In the genomic region with DNA sequence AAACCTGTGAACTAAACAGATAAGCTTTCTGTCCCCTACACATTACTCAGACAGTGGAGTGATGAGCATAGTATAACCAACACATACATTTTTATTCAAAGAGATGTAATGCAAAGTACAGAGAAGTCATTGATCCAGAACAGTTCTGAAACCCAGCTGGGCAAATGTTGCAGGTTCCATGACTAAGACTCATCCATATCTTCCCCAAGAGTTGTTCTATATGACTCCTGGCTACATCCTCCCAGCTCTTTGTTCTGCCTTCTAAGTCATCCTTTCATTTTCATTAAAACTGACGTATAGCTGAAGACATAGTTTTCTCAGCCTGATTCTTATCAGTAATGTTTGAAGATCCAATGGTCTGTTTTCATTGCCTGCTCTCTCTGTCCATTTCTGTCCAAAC, we compare ENCODE assay signal across 16 cellular contexts. TPM values are rescaled to one million over a fixed set of nuclear protein-coding genes. Genes with fewer than 3 reads are reported as not detected.
"Had no signal": no experiment of that assay in that cellular context is flagged by ENCODE, and none has a peak within 500 bp of the region (broad histone marks: within the 10 kb centered on the region; RNA-seq: fewer than 3 reads in every experiment).

No MANE protein-coding gene starts in this region.

- H2AFZ ChIP-seq: neural progenitor cell had no signal

- H3K27ac ChIP-seq: dorsolateral prefrontal cortex, neural progenitor cell, prostate gland, right atrium auricular region, SJSA1, stomach, vagina, WERI-Rb-1 had no signal

- H3K4me1 ChIP-seq: neural progenitor cell, prostate gland, right atrium auricular region, stomach, vagina had no signal

- H3K9me3 Mint-ChIP-seq: activated CD4-positive, alpha-beta T cell treated with anti-CD3 and anti-CD28 coated beads, Interleukin-2, amount 10 ng/mL, durations not matched to agents 24 days and 14 days; neural progenitor cell had no signal

- DNase-seq: activated CD4-positive, alpha-beta T cell treated with anti-CD3 and anti-CD28 coated beads, Interleukin-2, amount 10 ng/mL, durations not matched to agents 24 days and 14 days; amygdala; dorsolateral prefrontal cortex; mesenchymal stem cell; naive thymus-derived CD4-positive, alpha-beta T cell; stomach; trophoblast cell; WERI-Rb-1 had no signal

- H3K9ac ChIP-seq: neural progenitor cell had no signal

- H3K36me3 ChIP-seq: neural progenitor cell, prostate gland, right atrium auricular region, SJSA1, stomach, vagina, WERI-Rb-1 had no signal

- H3K4me3 Mint-ChIP-seq: activated CD4-positive, alpha-beta T cell treated with anti-CD3 and anti-CD28 coated beads, Interleukin-2, amount 10 ng/mL, durations not matched to agents 24 days and 14 days; naive thymus-derived CD4-positive, alpha-beta T cell; neural progenitor cell had no signal

- H3K4me2 ChIP-seq: neural progenitor cell had no signal

- H3K4me3 ChIP-seq: dorsolateral prefrontal cortex, neural progenitor cell, prostate gland, right atrium auricular region, SJSA1, stomach, vagina had no signal

- H3K36me3 Mint-ChIP-seq: neural progenitor cell had no signal

- H3K4me1 Mint-ChIP-seq: neural progenitor cell had no signal

- H3K27ac Mint-ChIP-seq: naive thymus-derived CD4-positive, alpha-beta T cell; neural progenitor cell had no signal

- H3K9me3 ChIP-seq: prostate gland, right atrium auricular region, SJSA1, stomach, vagina had no signal

- ATAC-seq: naive thymus-derived CD4-positive, alpha-beta T cell had no signal

- H3K27me3 ChIP-seq: dorsolateral prefrontal cortex, neural progenitor cell, right atrium auricular region, SJSA1, stomach, vagina had no signal

RNA-seq across cellular contexts. Expression of a gene that starts 47.3 kb away (rescaled TPM):
- total RNA-seq: activated CD4-positive, alpha-beta T cell treated with anti-CD3 and anti-CD28 coated beads, Interleukin-2, amount 10 ng/mL, durations not matched to agents 24 days and 14 days; fibroblast of villous mesenchyme; glomerular endothelial cell; osteocyte had no signal
